20 cellular contexts compared by ENCODE assay signal in the genomic region with DNA sequence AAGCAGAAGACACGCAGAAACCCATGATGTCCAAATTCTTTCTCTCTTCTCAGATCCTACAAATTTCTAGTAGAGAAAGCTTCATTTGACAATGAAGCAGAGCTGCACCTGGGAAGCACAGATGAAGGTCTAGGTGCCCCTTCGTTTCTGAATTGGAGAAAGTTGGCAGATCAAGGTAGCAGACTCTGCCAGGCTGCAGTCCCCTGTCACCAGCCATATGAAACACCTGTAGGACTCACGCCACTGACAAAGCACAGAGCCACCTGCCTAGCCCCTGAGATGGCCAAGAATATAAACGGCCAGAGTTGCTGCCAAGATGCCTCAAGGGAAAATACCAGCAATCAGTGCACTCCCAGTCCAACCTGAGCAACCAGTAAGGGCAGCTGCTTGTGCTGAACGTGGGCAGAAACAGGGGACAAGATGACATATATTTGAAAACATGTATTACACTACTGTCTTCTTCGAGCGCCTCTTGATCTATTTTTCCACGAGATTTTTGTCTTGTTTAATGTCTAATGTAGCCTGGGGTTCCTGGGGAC. TPM values are rescaled to one million over a fixed set of nuclear protein-coding genes. Genes with fewer than 3 reads are reported as not detected.
A peak's percentile ranks its signal among the peaks of the same experiment; 100 is the strongest.
DNase-seq lines count a peak whose midpoint lies in the region; ATAC-seq and TF ChIP-seq lines count a peak whose summit lies in the region.
"Had no signal": no experiment of that assay in that cellular context is flagged by ENCODE, and none has a peak within 500 bp of the region (broad histone marks: within the 10 kb centered on the region; RNA-seq: fewer than 3 reads in every experiment).

No MANE protein-coding gene starts in this region.

- WGBS in hepatocyte (ENCODE audit: low lambda C conversion rate, missing lambda C conversion rate), result 63% methylated on average over 8 of the region's 8 CpGs

- peak; percentile 48 for DNase-seq in SIG-M5 treated with dmso at 0.1 percent for 504 hours (lab: John Stamatoyannopoulos, UW; ENCODE audit: unreplicated experiment)
- DNase-seq in SIG-M5 (lab: John Stamatoyannopoulos, UW), result no peak
- peak; percentile 65 to 78 for DNase-seq in breast epithelium (ENCODE audit: low spot score in 2 of 2)
- no peak for DNase-seq in hepatocyte (ENCODE audit: low spot score)
- no peak for DNase-seq in NCI-H2171 treated with DMSO at 0.1 percent for 48 hours (lab: John Stamatoyannopoulos, UW)
- no peak for DNase-seq in sciatic nerve (ENCODE audit: low spot score)
- no peak for DNase-seq in WERI-Rb-1
- DNase-seq: Caco-2; CD4-positive, CD25-positive, alpha-beta regulatory T cell; DMS153; H7; IMR-90; MM.1S; NCI-H1092; NCI-H2081; NCI-H748 treated with DMSO at 0.1 percent for 48 hours; OCI-M1 had no signal

- H3K36me3 ChIP-seq in breast epithelium (no peaks in the 10 kb centered on the region), hepatocyte (replicated peaks; ENCODE audit: insufficient read depth, low read depth) (no peaks in the 10 kb centered on the region), WERI-Rb-1 (no peaks in the 10 kb centered on the region)

- ATAC-seq in sciatic nerve, result no peak
- no peak for ATAC-seq in HG02798 (IDR thresholded peaks at IDR 0.05; ENCODE audit: poor library complexity, unreplicated experiment)
- ATAC-seq: GM12878 had no signal

- no peaks in the 10 kb centered on the region for H3K9me2 ChIP-seq in hepatocyte (replicated peaks; ENCODE audit: insufficient read depth)

- H3K9me3 ChIP-seq in breast epithelium (no peaks in the 10 kb centered on the region), hepatocyte (ENCODE audit: low read depth) (no peaks in the 10 kb centered on the region), WERI-Rb-1 (ENCODE audit: severe bottlenecking) (no peaks in the 10 kb centered on the region)
- H3K9me3 ChIP-seq: Caco-2 had no signal

- no peak for TF ChIP-seq POLR2A in breast epithelium (IDR thresholded peaks at IDR 0.05)

- H4K20me1 ChIP-seq in hepatocyte (ENCODE audit: insufficient read depth, poor library complexity, severe bottlenecking), result no peaks in the 10 kb centered on the region

- intact Hi-C loops in breast epithelium (cut with DNase I; ENCODE audit: low total_unique reads), result no loop called here
- intact Hi-C loops in sciatic nerve (cut with DNase I), result no loop called here

- H3K4me2 ChIP-seq in hepatocyte, result no peak overlapping the region

- H3K79me2 ChIP-seq in hepatocyte, result peaks cover 16% of the 10 kb centered on the region

- H3K4me1 ChIP-seq in breast epithelium (peaks cover 0 to 8% of the 10 kb centered on the region in 2 donors), hepatocyte (ENCODE audit: insufficient read depth) (peaks cover 26% of the 10 kb centered on the region)

- no peak overlapping the region for H2AFZ ChIP-seq in hepatocyte

- H3K27me3 ChIP-seq in breast epithelium (no peaks in the 10 kb centered on the region), hepatocyte (peaks cover 4% of the 10 kb centered on the region), WERI-Rb-1 (ENCODE audit: insufficient read depth, low read depth, severe bottlenecking) (no peaks in the 10 kb centered on the region)

- TF ChIP-seq CTCF in breast epithelium (IDR thresholded peaks at IDR 0.05) (no peak), hepatocyte (IDR thresholded peaks at IDR 0.05; ENCODE audit: poor library complexity) (no peak), WERI-Rb-1 (IDR thresholded peaks at IDR 0.05; ENCODE audit: low read depth, low read length) (no peak)

- H3K27ac ChIP-seq in breast epithelium (peak overlapping the region; percentile 38 to 71), hepatocyte (peak overlapping the region; percentile 47), WERI-Rb-1 (no peak overlapping the region)
- H3K27ac ChIP-seq: SK-N-MC had no signal

- H3K4me3 ChIP-seq in breast epithelium, result no peak overlapping the region
- no peak overlapping the region for H3K4me3 ChIP-seq in hepatocyte
- no peak overlapping the region for H3K4me3 ChIP-seq in WERI-Rb-1 (ENCODE audit: low read depth, low read length)
- H3K4me3 ChIP-seq: GM12878, SK-N-MC had no signal

RNA-seq across cellular contexts. Expression of a gene that starts 20.6 kb away (rescaled TPM):
- total RNA-seq in breast epithelium (10 to 100 TPM in 2 of 3 donors, 1 to 10 TPM in 1; 1.4 to 34.0 (median 17.7) TPM), hepatocyte (14.3 and 31.5 TPM in 2 replicates), sciatic nerve (18.9 TPM)
- polyA plus RNA-seq in hepatocyte, result 12.4 and 14.3 TPM in 2 replicates
- polyA plus RNA-seq: CD4-positive, CD25-positive, alpha-beta regulatory T cell had no signal

RNA-seq across cellular contexts. Expression of a gene that starts 31.3 kb away (rescaled TPM):
- 10 to 100 TPM; 47.5 to 91.6 (median 53.3) TPM for total RNA-seq in breast epithelium
- total RNA-seq in hepatocyte, result 66.9 and 77.0 TPM in 2 replicates
- polyA plus RNA-seq in hepatocyte, result 31.2 and 34.0 TPM in 2 replicates
- 38.7 TPM for total RNA-seq in sciatic nerve

Comparison
In these comparisons a context has a peak if more than half of its experiments do, and no peak if none do; other contexts are left out.
1. DNase-seq: peak in SIG-M5 treated with dmso at 0.1 percent for 504 hours (single experiment) and breast epithelium (2 of 2); none in SIG-M5 (single experiment), hepatocyte (single experiment), NCI-H2171 treated with DMSO at 0.1 percent for 48 hours (single experiment), sciatic nerve (single experiment) and WERI-Rb-1 (single experiment).